1 cellular context compared by ENCODE assay signal in genomic region chr6:26330835-26331808, GRCh38.
TF ChIP-seq lines count a peak whose summit lies in the region.

No MANE protein-coding gene starts in this region.

TF ChIP-seq in HepG2, 621 proteins besides CTCF, POLR2A, EP300 and RAD21 (continued from another document and continues in another):
- no peak for TF ChIP-seq ZUFSP (CRISPR knock-in tag; IDR thresholded peaks at IDR 0.05; ENCODE audit: borderline replicate concordance)
- peak; percentile 13; the same call in 1 of the 2 replicates for TF ChIP-seq ISL2 (CRISPR knock-in tag; IDR thresholded peaks at IDR 0.05)
- TF ChIP-seq, protein P1, sequence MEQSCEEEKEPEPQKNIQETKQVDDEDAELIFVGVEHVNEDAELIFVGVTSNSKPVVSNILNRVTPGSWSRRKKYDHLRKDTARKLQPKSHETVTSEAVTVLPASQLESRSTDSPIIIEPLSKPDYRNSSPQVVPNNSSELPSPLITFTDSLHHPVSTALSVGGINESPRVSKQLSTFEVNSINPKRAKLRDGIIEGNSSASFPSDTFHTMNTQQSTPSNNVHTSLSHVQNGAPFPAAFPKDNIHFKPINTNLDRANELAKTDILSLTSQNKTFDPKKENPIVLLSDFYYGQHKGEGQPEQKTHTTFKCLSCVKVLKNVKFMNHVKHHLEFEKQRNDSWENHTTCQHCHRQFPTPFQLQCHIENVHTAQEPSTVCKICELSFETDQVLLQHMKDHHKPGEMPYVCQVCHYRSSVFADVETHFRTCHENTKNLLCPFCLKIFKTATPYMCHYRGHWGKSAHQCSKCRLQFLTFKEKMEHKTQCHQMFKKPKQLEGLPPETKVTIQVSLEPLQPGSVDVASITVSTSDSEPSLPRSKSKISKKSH (CRISPR knock-in tag; IDR thresholded peaks at IDR 0.05; ENCODE audit: borderline replicate concordance), result no peak
- TF ChIP-seq ZNF558 (CRISPR knock-in tag; IDR thresholded peaks at IDR 0.05; ENCODE audit: borderline replicate concordance), result no peak
- TF ChIP-seq, protein P2, sequence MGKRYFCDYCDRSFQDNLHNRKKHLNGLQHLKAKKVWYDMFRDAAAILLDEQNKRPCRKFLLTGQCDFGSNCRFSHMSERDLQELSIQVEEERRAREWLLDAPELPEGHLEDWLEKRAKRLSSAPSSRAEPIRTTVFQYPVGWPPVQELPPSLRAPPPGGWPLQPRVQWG (CRISPR knock-in tag; IDR thresholded peaks at IDR 0.05; ENCODE audit: borderline replicate concordance, low read depth), result no peak
- no peak for TF ChIP-seq ZNF354B (CRISPR knock-in tag; IDR thresholded peaks at IDR 0.05)
- TF ChIP-seq, protein P3, sequence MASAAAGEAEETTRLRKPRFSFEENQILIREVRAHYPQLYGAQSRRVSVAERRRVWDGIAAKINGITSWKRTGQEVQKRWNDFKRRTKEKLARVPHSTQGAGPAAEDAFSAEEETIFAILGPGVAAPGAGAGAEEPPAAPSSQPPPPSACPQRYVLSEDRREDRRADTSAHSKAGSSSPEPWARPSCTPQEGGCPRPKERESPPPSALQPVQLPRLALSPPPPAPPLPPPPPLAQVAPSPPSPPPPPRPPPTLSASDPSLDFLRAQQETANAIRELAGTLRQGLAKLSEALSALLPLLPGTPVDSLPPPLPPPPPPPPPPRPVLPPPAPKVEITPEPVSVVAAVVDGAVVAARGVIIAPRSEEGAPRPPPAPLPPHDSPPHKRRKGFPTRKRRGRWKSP (CRISPR knock-in tag; IDR thresholded peaks at IDR 0.05), result peak; percentile 74; the same call in 1 of the 2 replicates
- TF ChIP-seq ZNF543 (CRISPR knock-in tag; IDR thresholded peaks at IDR 0.05), result no peak
- TF ChIP-seq, protein P4, sequence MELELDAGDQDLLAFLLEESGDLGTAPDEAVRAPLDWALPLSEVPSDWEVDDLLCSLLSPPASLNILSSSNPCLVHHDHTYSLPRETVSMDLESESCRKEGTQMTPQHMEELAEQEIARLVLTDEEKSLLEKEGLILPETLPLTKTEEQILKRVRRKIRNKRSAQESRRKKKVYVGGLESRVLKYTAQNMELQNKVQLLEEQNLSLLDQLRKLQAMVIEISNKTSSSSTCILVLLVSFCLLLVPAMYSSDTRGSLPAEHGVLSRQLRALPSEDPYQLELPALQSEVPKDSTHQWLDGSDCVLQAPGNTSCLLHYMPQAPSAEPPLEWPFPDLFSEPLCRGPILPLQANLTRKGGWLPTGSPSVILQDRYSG (CRISPR knock-in tag; IDR thresholded peaks at IDR 0.05), result no peak
- no peak for TF ChIP-seq RFX5 (IDR thresholded peaks at IDR 0.05; ENCODE audit: low read depth, low read length)
- no peak; the same call in none of the 2 replicates for TF ChIP-seq FOXP4 (CRISPR knock-in tag; IDR thresholded peaks at IDR 0.05)
- TF ChIP-seq CREM (IDR thresholded peaks at IDR 0.05), result peak; percentile 65; the same call in 1 of the 2 replicates
- TF ChIP-seq CREM (CRISPR knock-in tag; IDR thresholded peaks at IDR 0.05), result no peak
- peak; percentile 41; the same call in 1 of the 2 replicates for TF ChIP-seq KMT2B (CRISPR knock-in tag; IDR thresholded peaks at IDR 0.05)
- TF ChIP-seq MYC (CRISPR knock-in tag; IDR thresholded peaks at IDR 0.05; ENCODE audit: borderline replicate concordance), result peak; percentile 37; the same call in 1 of the 2 replicates
- 0 out of 2 replicates have a peak, but pooled peaks have one; percentile 74 for TF ChIP-seq ZSCAN29 (CRISPR knock-in tag; conservative IDR thresholded peaks at IDR 0.05)
- 0 out of 2 replicates have a peak, but pooled peaks have one; percentile 23 for TF ChIP-seq TAF1 (CRISPR knock-in tag; IDR thresholded peaks at IDR 0.05)
- no peak for TF ChIP-seq PHB2 (IDR thresholded peaks at IDR 0.05; ENCODE audit: partially characterized antibody)
- peak; percentile 57; the same call in 1 of the 2 replicates for TF ChIP-seq ELF4 (CRISPR knock-in tag; IDR thresholded peaks at IDR 0.05; ENCODE audit: borderline replicate concordance)
- TF ChIP-seq, protein P5, sequence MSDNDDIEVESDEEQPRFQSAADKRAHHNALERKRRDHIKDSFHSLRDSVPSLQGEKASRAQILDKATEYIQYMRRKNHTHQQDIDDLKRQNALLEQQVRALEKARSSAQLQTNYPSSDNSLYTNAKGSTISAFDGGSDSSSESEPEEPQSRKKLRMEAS (IDR thresholded peaks at IDR 0.05), result peak; percentile 48
- no peak for TF ChIP-seq ZNF138 (CRISPR knock-in tag; IDR thresholded peaks at IDR 0.05; ENCODE audit: low read depth)
- 0 out of 2 replicates have a peak, but pooled peaks have one; percentile 7 for TF ChIP-seq ZNF547 (CRISPR knock-in tag; IDR thresholded peaks at IDR 0.05)
- TF ChIP-seq JUN (CRISPR knock-in tag; IDR thresholded peaks at IDR 0.05), result peak; percentile 43; the same call in 1 of the 2 replicates
- TF ChIP-seq, protein P6, sequence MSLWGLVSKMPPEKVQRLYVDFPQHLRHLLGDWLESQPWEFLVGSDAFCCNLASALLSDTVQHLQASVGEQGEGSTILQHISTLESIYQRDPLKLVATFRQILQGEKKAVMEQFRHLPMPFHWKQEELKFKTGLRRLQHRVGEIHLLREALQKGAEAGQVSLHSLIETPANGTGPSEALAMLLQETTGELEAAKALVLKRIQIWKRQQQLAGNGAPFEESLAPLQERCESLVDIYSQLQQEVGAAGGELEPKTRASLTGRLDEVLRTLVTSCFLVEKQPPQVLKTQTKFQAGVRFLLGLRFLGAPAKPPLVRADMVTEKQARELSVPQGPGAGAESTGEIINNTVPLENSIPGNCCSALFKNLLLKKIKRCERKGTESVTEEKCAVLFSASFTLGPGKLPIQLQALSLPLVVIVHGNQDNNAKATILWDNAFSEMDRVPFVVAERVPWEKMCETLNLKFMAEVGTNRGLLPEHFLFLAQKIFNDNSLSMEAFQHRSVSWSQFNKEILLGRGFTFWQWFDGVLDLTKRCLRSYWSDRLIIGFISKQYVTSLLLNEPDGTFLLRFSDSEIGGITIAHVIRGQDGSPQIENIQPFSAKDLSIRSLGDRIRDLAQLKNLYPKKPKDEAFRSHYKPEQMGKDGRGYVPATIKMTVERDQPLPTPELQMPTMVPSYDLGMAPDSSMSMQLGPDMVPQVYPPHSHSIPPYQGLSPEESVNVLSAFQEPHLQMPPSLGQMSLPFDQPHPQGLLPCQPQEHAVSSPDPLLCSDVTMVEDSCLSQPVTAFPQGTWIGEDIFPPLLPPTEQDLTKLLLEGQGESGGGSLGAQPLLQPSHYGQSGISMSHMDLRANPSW (CRISPR knock-in tag; IDR thresholded peaks at IDR 0.05; ENCODE audit: borderline replicate concordance), result no peak
- TF ChIP-seq MBNL3 (CRISPR knock-in tag; conservative IDR thresholded peaks at IDR 0.05), result no peak
- no peak for TF ChIP-seq ZFP1 (CRISPR knock-in tag; IDR thresholded peaks at IDR 0.05)
- no peak for TF ChIP-seq CCDC6 (CRISPR knock-in tag; IDR thresholded peaks at IDR 0.05)
- TF ChIP-seq LBX2 (CRISPR knock-in tag; IDR thresholded peaks at IDR 0.05; ENCODE audit: borderline replicate concordance), result no peak
- no peak for TF ChIP-seq PLRG1 (conservative IDR thresholded peaks at IDR 0.05)
- TF ChIP-seq HOXA9 (CRISPR knock-in tag; IDR thresholded peaks at IDR 0.05; ENCODE audit: borderline replicate concordance), result no peak
- TF ChIP-seq GPN1 (CRISPR knock-in tag; IDR thresholded peaks at IDR 0.05; ENCODE audit: borderline replicate concordance), result no peak
- no peak for TF ChIP-seq EED (CRISPR knock-in tag; IDR thresholded peaks at IDR 0.05)
- TF ChIP-seq ZNF570 (CRISPR knock-in tag; IDR thresholded peaks at IDR 0.05; ENCODE audit: borderline replicate concordance), result no peak
- TF ChIP-seq ARNTL (CRISPR knock-in tag; IDR thresholded peaks at IDR 0.05), result no peak; the same call in 1 of the 2 replicates
- peak; percentile 80 for TF ChIP-seq MEIS1 (CRISPR knock-in tag; IDR thresholded peaks at IDR 0.05; ENCODE audit: borderline replicate concordance)
- 0 out of 2 replicates have a peak, but pooled peaks have one; percentile 48 for TF ChIP-seq ARID2 (CRISPR knock-in tag; IDR thresholded peaks at IDR 0.05; ENCODE audit: borderline replicate concordance)
- peak; percentile 77; the same call in 1 of the 2 replicates for TF ChIP-seq RFXANK (CRISPR knock-in tag; IDR thresholded peaks at IDR 0.05)
- TF ChIP-seq THRA (CRISPR knock-in tag; IDR thresholded peaks at IDR 0.05; ENCODE audit: borderline replicate concordance), result peak; percentile 66; the same call in 1 of the 2 replicates
- TF ChIP-seq, protein P7, sequence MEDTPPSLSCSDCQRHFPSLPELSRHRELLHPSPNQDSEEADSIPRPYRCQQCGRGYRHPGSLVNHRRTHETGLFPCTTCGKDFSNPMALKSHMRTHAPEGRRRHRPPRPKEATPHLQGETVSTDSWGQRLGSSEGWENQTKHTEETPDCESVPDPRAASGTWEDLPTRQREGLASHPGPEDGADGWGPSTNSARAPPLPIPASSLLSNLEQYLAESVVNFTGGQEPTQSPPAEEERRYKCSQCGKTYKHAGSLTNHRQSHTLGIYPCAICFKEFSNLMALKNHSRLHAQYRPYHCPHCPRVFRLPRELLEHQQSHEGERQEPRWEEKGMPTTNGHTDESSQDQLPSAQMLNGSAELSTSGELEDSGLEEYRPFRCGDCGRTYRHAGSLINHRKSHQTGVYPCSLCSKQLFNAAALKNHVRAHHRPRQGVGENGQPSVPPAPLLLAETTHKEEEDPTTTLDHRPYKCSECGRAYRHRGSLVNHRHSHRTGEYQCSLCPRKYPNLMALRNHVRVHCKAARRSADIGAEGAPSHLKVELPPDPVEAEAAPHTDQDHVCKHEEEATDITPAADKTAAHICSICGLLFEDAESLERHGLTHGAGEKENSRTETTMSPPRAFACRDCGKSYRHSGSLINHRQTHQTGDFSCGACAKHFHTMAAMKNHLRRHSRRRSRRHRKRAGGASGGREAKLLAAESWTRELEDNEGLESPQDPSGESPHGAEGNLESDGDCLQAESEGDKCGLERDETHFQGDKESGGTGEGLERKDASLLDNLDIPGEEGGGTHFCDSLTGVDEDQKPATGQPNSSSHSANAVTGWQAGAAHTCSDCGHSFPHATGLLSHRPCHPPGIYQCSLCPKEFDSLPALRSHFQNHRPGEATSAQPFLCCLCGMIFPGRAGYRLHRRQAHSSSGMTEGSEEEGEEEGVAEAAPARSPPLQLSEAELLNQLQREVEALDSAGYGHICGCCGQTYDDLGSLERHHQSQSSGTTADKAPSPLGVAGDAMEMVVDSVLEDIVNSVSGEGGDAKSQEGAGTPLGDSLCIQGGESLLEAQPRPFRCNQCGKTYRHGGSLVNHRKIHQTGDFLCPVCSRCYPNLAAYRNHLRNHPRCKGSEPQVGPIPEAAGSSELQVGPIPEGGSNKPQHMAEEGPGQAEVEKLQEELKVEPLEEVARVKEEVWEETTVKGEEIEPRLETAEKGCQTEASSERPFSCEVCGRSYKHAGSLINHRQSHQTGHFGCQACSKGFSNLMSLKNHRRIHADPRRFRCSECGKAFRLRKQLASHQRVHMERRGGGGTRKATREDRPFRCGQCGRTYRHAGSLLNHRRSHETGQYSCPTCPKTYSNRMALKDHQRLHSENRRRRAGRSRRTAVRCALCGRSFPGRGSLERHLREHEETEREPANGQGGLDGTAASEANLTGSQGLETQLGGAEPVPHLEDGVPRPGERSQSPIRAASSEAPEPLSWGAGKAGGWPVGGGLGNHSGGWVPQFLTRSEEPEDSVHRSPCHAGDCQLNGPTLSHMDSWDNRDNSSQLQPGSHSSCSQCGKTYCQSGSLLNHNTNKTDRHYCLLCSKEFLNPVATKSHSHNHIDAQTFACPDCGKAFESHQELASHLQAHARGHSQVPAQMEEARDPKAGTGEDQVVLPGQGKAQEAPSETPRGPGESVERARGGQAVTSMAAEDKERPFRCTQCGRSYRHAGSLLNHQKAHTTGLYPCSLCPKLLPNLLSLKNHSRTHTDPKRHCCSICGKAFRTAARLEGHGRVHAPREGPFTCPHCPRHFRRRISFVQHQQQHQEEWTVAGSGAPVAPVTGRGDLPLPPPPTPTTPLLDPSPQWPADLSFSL (CRISPR knock-in tag; IDR thresholded peaks at IDR 0.05), result no peak
- peak; percentile 40; the same call in 1 of the 2 replicates for TF ChIP-seq FOXO1 (CRISPR knock-in tag; IDR thresholded peaks at IDR 0.05)
- peak; percentile 63 for TF ChIP-seq FOXA3 (CRISPR knock-in tag; IDR thresholded peaks at IDR 0.05)
- no peak for TF ChIP-seq PCBP2 (optimal IDR thresholded peaks at IDR 0.05; ENCODE audit: low read depth, low read length, poor library complexity, severe bottlenecking)
- 0 out of 2 replicates have a peak, but pooled peaks have one; percentile 40 for TF ChIP-seq TP53 (CRISPR knock-in tag; conservative IDR thresholded peaks at IDR 0.05)
- TF ChIP-seq SP140L (CRISPR knock-in tag; IDR thresholded peaks at IDR 0.05; ENCODE audit: borderline replicate concordance), result peak; percentile 95; the same call in 1 of the 2 replicates
- no peak; the same call in 1 of the 2 replicates for TF ChIP-seq RCOR2 (CRISPR knock-in tag; IDR thresholded peaks at IDR 0.05)
